ENCODE assay signal across 15 cellular contexts in genomic region chr4:6425336-6425735, GRCh38. TPM values are rescaled to one million over a fixed set of nuclear protein-coding genes. Genes with fewer than 3 reads are reported as not detected.
"Had no signal": no experiment of that assay in that cellular context is flagged by ENCODE, and none has a peak within 500 bp of the region (broad histone marks: within the 10 kb centered on the region; RNA-seq: fewer than 3 reads in every experiment).

No MANE protein-coding gene starts in this region.

- H3K27ac ChIP-seq: colonic mucosa, gastrocnemius medialis, neutrophil, tibial artery, uterus, VCaP had no signal

- H3K4me1 ChIP-seq: colonic mucosa, gastrocnemius medialis, tibial artery, uterus had no signal

- H3K4me1 Mint-ChIP-seq: activated CD4-positive, alpha-beta T cell treated with anti-CD3 and anti-CD28 coated beads for 36 hours; stimulated activated memory B cell treated with anti-CD40 and anti-IgM and Interleukin-4, amounts not matched to agents 10 μg/mL and 1 μg/mL and 100 μg/mL, for 72 hours had no signal

- H3K4me3 ChIP-seq: colonic mucosa, gastrocnemius medialis, smooth muscle cell, tibial artery, uterus had no signal

- DNase-seq: activated CD4-positive, alpha-beta T cell treated with anti-CD3 and anti-CD28 coated beads for 36 hours; activated CD8-positive, alpha-beta T cell treated with anti-CD3 and anti-CD28 coated beads for 36 hours; activated naive CD4-positive, alpha-beta T cell; colonic mucosa; gastrocnemius medialis; right cardiac atrium; T1000; tibial artery; uterus had no signal

- H3K9me3 ChIP-seq: colonic mucosa, gastrocnemius medialis, neutrophil, tibial artery, uterus had no signal

- H3K4me2 ChIP-seq: smooth muscle cell had no signal

- H3K9me3 Mint-ChIP-seq: activated CD8-positive, alpha-beta T cell treated with anti-CD3 and anti-CD28 coated beads for 36 hours; activated T-helper 1 cell treated with anti-CD3 and anti-CD28 coated beads, Interleukin-12 subunit alpha, Interleukin-12 subunit beta, Interleukin-2, Interleukin-4 antibody, amounts not matched to agents 30 ng/mL and 10 ng/mL and 1 ng/mL, durations not matched to agents 14 hours and 24 hours and 36 hours had no signal

- ATAC-seq: activated CD4-positive, alpha-beta T cell treated with anti-CD3 and anti-CD28 coated beads for 36 hours; activated CD8-positive, alpha-beta T cell treated with anti-CD3 and anti-CD28 coated beads for 36 hours; gastrocnemius medialis; right cardiac atrium; stimulated activated memory B cell treated with anti-CD40 and anti-IgM and Interleukin-4, amounts not matched to agents 10 μg/mL and 1 μg/mL and 100 μg/mL, for 72 hours had no signal

- H3K27ac Mint-ChIP-seq: activated CD4-positive, alpha-beta T cell treated with anti-CD3 and anti-CD28 coated beads for 36 hours; activated CD8-positive, alpha-beta T cell treated with anti-CD3 and anti-CD28 coated beads for 36 hours; activated T-helper 1 cell treated with anti-CD3 and anti-CD28 coated beads, Interleukin-12 subunit alpha, Interleukin-12 subunit beta, Interleukin-2, Interleukin-4 antibody, amounts not matched to agents 30 ng/mL and 10 ng/mL and 1 ng/mL, durations not matched to agents 14 hours and 24 hours and 36 hours; stimulated activated memory B cell treated with anti-CD40 and anti-IgM and Interleukin-4, amounts not matched to agents 10 μg/mL and 1 μg/mL and 100 μg/mL, for 72 hours had no signal

- H3K27me3 Mint-ChIP-seq: activated CD4-positive, alpha-beta T cell treated with anti-CD3 and anti-CD28 coated beads for 36 hours; stimulated activated memory B cell treated with anti-CD40 and anti-IgM and Interleukin-4, amounts not matched to agents 10 μg/mL and 1 μg/mL and 100 μg/mL, for 72 hours had no signal

- H3K4me3 Mint-ChIP-seq: activated CD4-positive, alpha-beta T cell treated with anti-CD3 and anti-CD28 coated beads for 36 hours; activated CD8-positive, alpha-beta T cell treated with anti-CD3 and anti-CD28 coated beads for 36 hours; activated T-helper 1 cell treated with anti-CD3 and anti-CD28 coated beads, Interleukin-12 subunit alpha, Interleukin-12 subunit beta, Interleukin-2, Interleukin-4 antibody, amounts not matched to agents 30 ng/mL and 10 ng/mL and 1 ng/mL, durations not matched to agents 14 hours and 24 hours and 36 hours; stimulated activated memory B cell treated with anti-CD40 and anti-IgM and Interleukin-4, amounts not matched to agents 10 μg/mL and 1 μg/mL and 100 μg/mL, for 72 hours had no signal

- H3K27me3 ChIP-seq: colonic mucosa, gastrocnemius medialis, uterus had no signal

- H3K36me3 ChIP-seq: colonic mucosa, gastrocnemius medialis, neutrophil, tibial artery, uterus had no signal

- H3K36me3 Mint-ChIP-seq: stimulated activated memory B cell treated with anti-CD40 and anti-IgM and Interleukin-4, amounts not matched to agents 10 μg/mL and 1 μg/mL and 100 μg/mL, for 72 hours had no signal

RNA-seq across cellular contexts. Expression of gene PPP2R2C, which starts 47.1 kb away (rescaled TPM):
- total RNA-seq: activated CD8-positive, alpha-beta T cell treated with anti-CD3 and anti-CD28 coated beads for 36 hours; activated T-helper 1 cell treated with anti-CD3 and anti-CD28 coated beads, Interleukin-12 subunit alpha, Interleukin-12 subunit beta, Interleukin-2, Interleukin-4 antibody, amounts not matched to agents 30 ng/mL and 10 ng/mL and 1 ng/mL, durations not matched to agents 14 hours and 24 hours and 36 hours; kidney epithelial cell had no signal
